20 cellular contexts compared by ENCODE assay signal in genomic region chr4:81930506-81931238, GRCh38.
"Had no signal": no experiment of that assay in that cellular context is flagged by ENCODE, and none has a peak within 500 bp of the region (broad histone marks: within the 10 kb centered on the region; RNA-seq: fewer than 3 reads in every experiment).

No MANE protein-coding gene starts in this region.

- H3K4me3 Mint-ChIP-seq: activated CD4-positive, alpha-beta T cell treated with anti-CD3 and anti-CD28 coated beads, Interleukin-2, amount 10 ng/mL, durations not matched to agents 7 days and 5 days; activated naive CD8-positive, alpha-beta T cell; activated T-helper 1 cell treated with anti-CD3 and anti-CD28 coated beads, Interleukin-12 subunit alpha, Interleukin-12 subunit beta, Interleukin-2, Interleukin-4 antibody, amounts not matched to agents 30 ng/mL and 10 ng/mL and 1 ng/mL, durations not matched to agents 14 hours and 24 hours and 36 hours; effector memory CD8-positive, alpha-beta T cell; naive thymus-derived CD8-positive, alpha-beta T cell; stimulated activated naive B cell treated with anti-CD40 and anti-IgM and Interleukin-4, amounts not matched to agents 10 μg/mL and 1 μg/mL and 100 μg/mL, for 72 hours; T-helper 1 cell treated with Interleukin-12 subunit alpha and Interleukin-12 subunit beta and Interleukin-4 antibody, amounts not matched to agents 30 μg/mL and 1 μg/mL, for 36 hours had no signal

- ATAC-seq: body of pancreas; effector memory CD8-positive, alpha-beta T cell; foreskin keratinocyte; lower lobe of right lung; naive thymus-derived CD8-positive, alpha-beta T cell; right lobe of liver had no signal

- H3K4me1 Mint-ChIP-seq: activated CD4-positive, alpha-beta T cell treated with anti-CD3 and anti-CD28 coated beads, Interleukin-2, amount 10 ng/mL, durations not matched to agents 7 days and 5 days; naive thymus-derived CD8-positive, alpha-beta T cell had no signal

- H3K9me3 Mint-ChIP-seq: activated CD4-positive, alpha-beta T cell treated with anti-CD3 and anti-CD28 coated beads, Interleukin-2, amount 10 ng/mL, durations not matched to agents 7 days and 5 days; activated T-helper 1 cell treated with anti-CD3 and anti-CD28 coated beads, Interleukin-12 subunit alpha, Interleukin-12 subunit beta, Interleukin-2, Interleukin-4 antibody, amounts not matched to agents 30 ng/mL and 10 ng/mL and 1 ng/mL, durations not matched to agents 14 hours and 24 hours and 36 hours; T-helper 1 cell treated with Interleukin-12 subunit alpha and Interleukin-12 subunit beta and Interleukin-4 antibody, amounts not matched to agents 30 μg/mL and 1 μg/mL, for 36 hours had no signal

- DNase-seq: activated CD4-positive, alpha-beta T cell treated with anti-CD3 and anti-CD28 coated beads, Interleukin-2, amount 10 ng/mL, durations not matched to agents 7 days and 5 days; activated T-cell treated with anti-CD3 and anti-CD28 coated beads for 4 hours; amygdala; body of pancreas; effector memory CD8-positive, alpha-beta T cell; foreskin keratinocyte; glutamatergic neuron; hypothalamus; lower lobe of right lung; naive thymus-derived CD8-positive, alpha-beta T cell; ovary; right lobe of liver; stimulated activated CD4-positive, alpha-beta T cell treated with anti-CD3 and anti-CD28 coated beads, Interleukin-4, amount 100 ng/mL, for 4 hours; stimulated activated naive B cell treated with anti-CD40 and anti-IgM and Interleukin-4, amounts not matched to agents 10 μg/mL and 1 μg/mL and 100 μg/mL, for 72 hours; substantia nigra; transverse colon; uterus had no signal

- H3K27me3 Mint-ChIP-seq: activated naive CD8-positive, alpha-beta T cell had no signal

- H3K27ac Mint-ChIP-seq: activated CD4-positive, alpha-beta T cell treated with anti-CD3 and anti-CD28 coated beads, Interleukin-2, amount 10 ng/mL, durations not matched to agents 7 days and 5 days; activated naive CD8-positive, alpha-beta T cell; activated T-helper 1 cell treated with anti-CD3 and anti-CD28 coated beads, Interleukin-12 subunit alpha, Interleukin-12 subunit beta, Interleukin-2, Interleukin-4 antibody, amounts not matched to agents 30 ng/mL and 10 ng/mL and 1 ng/mL, durations not matched to agents 14 hours and 24 hours and 36 hours; effector memory CD8-positive, alpha-beta T cell; stimulated activated naive B cell treated with anti-CD40 and anti-IgM and Interleukin-4, amounts not matched to agents 10 μg/mL and 1 μg/mL and 100 μg/mL, for 72 hours; T-helper 1 cell treated with Interleukin-12 subunit alpha and Interleukin-12 subunit beta and Interleukin-4 antibody, amounts not matched to agents 30 μg/mL and 1 μg/mL, for 36 hours had no signal

- H3K36me3 Mint-ChIP-seq: activated naive CD8-positive, alpha-beta T cell; naive thymus-derived CD8-positive, alpha-beta T cell; stimulated activated naive B cell treated with anti-CD40 and anti-IgM and Interleukin-4, amounts not matched to agents 10 μg/mL and 1 μg/mL and 100 μg/mL, for 72 hours had no signal
